11 cellular contexts compared by ENCODE assay signal in the genomic region with DNA sequence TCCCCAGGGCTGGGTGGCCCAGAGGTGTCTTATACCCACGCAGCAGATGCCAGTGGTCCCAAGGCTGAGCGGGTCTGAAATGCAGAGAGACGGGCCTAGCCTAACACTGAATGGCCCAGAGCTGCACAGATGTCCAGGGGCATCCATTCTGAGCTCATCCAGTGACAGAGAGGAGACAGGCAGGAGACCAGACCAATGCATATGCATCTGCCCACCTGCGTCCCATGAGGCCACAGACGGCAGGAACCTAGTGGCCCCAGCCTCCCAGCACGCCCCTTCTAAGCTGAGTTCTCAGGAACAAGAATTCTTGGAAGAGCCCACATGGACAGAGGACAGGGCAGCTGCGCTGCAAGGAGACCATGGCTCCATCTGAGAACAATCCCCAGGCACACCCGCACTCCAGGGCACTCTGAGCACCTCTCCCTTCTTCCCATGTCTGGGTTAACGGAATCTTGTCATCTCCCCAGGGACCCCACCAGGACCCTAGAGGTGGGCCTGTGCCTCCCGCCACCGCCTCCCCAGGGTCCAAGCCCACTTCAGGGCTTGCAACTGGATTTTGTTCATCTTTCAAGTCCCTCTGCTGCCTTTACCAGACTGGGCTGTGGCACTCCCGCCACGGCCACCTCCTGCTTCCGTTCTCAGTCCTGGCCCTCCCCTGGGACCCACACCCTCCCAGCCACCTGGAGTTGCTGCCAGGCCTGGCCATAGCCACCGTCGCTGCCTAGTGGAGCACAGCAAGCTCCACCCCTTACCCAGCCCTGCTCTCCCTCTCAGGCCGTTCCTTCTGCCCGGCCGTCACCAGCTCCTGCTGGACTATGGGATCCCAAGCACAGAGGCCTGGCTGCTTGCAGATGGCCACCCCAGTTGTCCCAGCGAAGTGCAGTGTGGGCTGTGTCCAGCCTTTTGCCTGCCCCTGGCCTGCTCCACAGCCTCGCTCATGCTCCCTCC.
DNase-seq lines count a peak whose midpoint lies in the region; ATAC-seq and TF ChIP-seq lines count a peak whose summit lies in the region.
"Had no signal": no experiment of that assay in that cellular context is flagged by ENCODE, and none has a peak within 500 bp of the region (broad histone marks: within the 10 kb centered on the region; RNA-seq: fewer than 3 reads in every experiment).

No MANE protein-coding gene starts in this region.

- no peak for TF ChIP-seq CTCF in GM20000 (IDR thresholded peaks at IDR 0.05; ENCODE audit: extremely low read depth, missing control alignments)

- H3K27me3 Mint-ChIP-seq in memory B cell = peaks cover 22% of the 10 kb centered on the region

- H3K4me3 Mint-ChIP-seq in memory B cell = peak overlapping the region; percentile 92
- H3K4me3 Mint-ChIP-seq: activated naive CD8-positive, alpha-beta T cell had no signal

- no peaks in the 10 kb centered on the region for H3K36me3 Mint-ChIP-seq in memory B cell
- H3K36me3 Mint-ChIP-seq: activated naive CD8-positive, alpha-beta T cell had no signal

- peaks cover 32% of the 10 kb centered on the region for H3K4me1 Mint-ChIP-seq in memory B cell

- ATAC-seq in GM19468 (IDR thresholded peaks at IDR 0.05; ENCODE audit: extremely low read depth, unreplicated experiment) (peak; percentile 33), memory B cell (ENCODE audit: low read depth) (peak; percentile 30), HG03095 (IDR thresholded peaks at IDR 0.05; ENCODE audit: unreplicated experiment) (no peak)
- ATAC-seq: HCT116 had no signal

- DNase-seq in DMS153 (lab: John Stamatoyannopoulos, UW) (peak; percentile 86), NCI-H526 treated with DMSO at 0.1 percent for 48 hours (lab: John Stamatoyannopoulos, UW) (peak; percentile 10), memory B cell (ENCODE audit: low spot score in 2 of 2) (no peak), GM20000 (ENCODE audit: low spot score) (no peak), posterior cingulate gyrus (no peak), cerebellar cortex (ENCODE audit: low spot score) (no peak)
- DNase-seq: stimulated activated CD4-positive, alpha-beta T cell treated with anti-CD3 and anti-CD28 coated beads, Interleukin-12 subunit alpha, Interleukin-12 subunit beta, amount 100 ng/mL, for 4 hours had no signal

- peak overlapping the region; percentile 56 for H3K27ac Mint-ChIP-seq in memory B cell
- H3K27ac Mint-ChIP-seq: activated naive CD8-positive, alpha-beta T cell had no signal

- no peaks in the 10 kb centered on the region for H3K9me3 Mint-ChIP-seq in memory B cell

- intact Hi-C loops in posterior cingulate gyrus (cut with DNase I) = no loop called here

Comparison
In these comparisons a context has a peak if more than half of its experiments do, and no peak if none do; other contexts are left out.
1. DNase-seq: peak in DMS153 (single experiment) and NCI-H526 treated with DMSO at 0.1 percent for 48 hours (single experiment); none in memory B cell (0 of 2), GM20000 (single experiment), posterior cingulate gyrus (0 of 10) and cerebellar cortex (single experiment).